ENCODE assay signal across 11 cellular contexts in genomic region chr19:18961767-18962423, GRCh38. TPM values are rescaled to one million over a fixed set of nuclear protein-coding genes. Genes with fewer than 3 reads are reported as not detected.
DNase-seq lines count a peak whose midpoint lies in the region; ATAC-seq and TF ChIP-seq lines count a peak whose summit lies in the region.
"Had no signal": no experiment of that assay in that cellular context is flagged by ENCODE, and none has a peak within 500 bp of the region (broad histone marks: within the 10 kb centered on the region; RNA-seq: fewer than 3 reads in every experiment).

No MANE protein-coding gene starts in this region.

- no peak overlapping the region for H3K4me3 Mint-ChIP-seq in T-helper 17 cell

- peak; percentile 49 for ATAC-seq in T-helper 17 cell
- ATAC-seq: heart left ventricle had no signal

- peak overlapping the region; percentile 36 for H3K4me3 ChIP-seq in HUES6 (ENCODE audit: low read depth, low read length)
- H3K4me3 ChIP-seq: heart left ventricle, testis had no signal

- H3K27ac ChIP-seq in HUES6 (ENCODE audit: low read depth, low read length), result no peak overlapping the region
- H3K27ac ChIP-seq: heart left ventricle, testis had no signal

- H3K4me1 Mint-ChIP-seq in T-helper 17 cell, result peaks cover 10% of the 10 kb centered on the region

- no peak for TF ChIP-seq CTCF in GM13976 (IDR thresholded peaks at IDR 0.05; ENCODE audit: borderline replicate concordance, control extremely low read depth, extremely low read depth, insufficient read depth, missing control alignments)

- peaks cover 3% of the 10 kb centered on the region; the same call in 1 of the 2 replicates for H3K4me1 ChIP-seq in HUES6 (ENCODE audit: control insufficient read depth, insufficient read depth, low read length)
- H3K4me1 ChIP-seq: testis had no signal

- DNase-seq in DMS53 (lab: John Stamatoyannopoulos, UW) (peak; percentile 69), DMS53 treated with DMSO at 0.1 percent for 48 hours (lab: John Stamatoyannopoulos, UW; ENCODE audit: unreplicated experiment) (no peak), T-helper 17 cell (no peak), iPS-NIHi7 (ENCODE audit: extremely low spot score) (peak; percentile 98), SW 1271 (lab: John Stamatoyannopoulos, UW) (no peak), ureter (ENCODE audit: low spot score) (no peak), GM13976 (ENCODE audit: low spot score) (no peak)
- DNase-seq: 8988T, heart left ventricle, testis had no signal

- in situ Hi-C loops in GM13976 (cut with MboI; ENCODE audit: low sequenced_read_pairs, unreplicated experiment), result no loop called here

- H3K9me3 ChIP-seq in HUES6 (ENCODE audit: control insufficient read depth, insufficient read depth, low read depth, low read length) (no peaks in the 10 kb centered on the region), T-helper 17 cell (ENCODE audit: control insufficient read depth, low read length, poor library complexity, severe bottlenecking) (no peaks in the 10 kb centered on the region)
- H3K9me3 ChIP-seq: heart left ventricle, testis had no signal

- peaks cover 5% of the 10 kb centered on the region for H3K27me3 Mint-ChIP-seq in T-helper 17 cell

- H3K9ac ChIP-seq in HUES6 (ENCODE audit: low read length), result no peak overlapping the region

- H3K36me3 Mint-ChIP-seq in T-helper 17 cell (ENCODE audit: low read depth), result no peaks in the 10 kb centered on the region

- H3K27me3 ChIP-seq in HUES6 (ENCODE audit: control insufficient read depth, insufficient read depth, low read length), result peaks cover 6% of the 10 kb centered on the region; the same call in 1 of the 2 replicates
- H3K27me3 ChIP-seq: testis had no signal

- no peak overlapping the region for H3K27ac Mint-ChIP-seq in T-helper 17 cell

- H3K36me3 ChIP-seq in HUES6 (ENCODE audit: control insufficient read depth, insufficient read depth, low read length), result no peaks in the 10 kb centered on the region
- H3K36me3 ChIP-seq: heart left ventricle had no signal

RNA-seq across cellular contexts. Expression of gene HOMER3, which starts 20.9 kb away (rescaled TPM):
- total RNA-seq in T-helper 17 cell, result 1 to 10 TPM; 3.3 to 4.7 TPM
- total RNA-seq in ureter, result 23.2 TPM

RNA-seq across cellular contexts. Expression of gene DDX49, which starts 42.4 kb away (rescaled TPM):
- total RNA-seq in T-helper 17 cell (10 to 100 TPM; 45.2 to 49.1 TPM), ureter (34.4 TPM)

RNA-seq across cellular contexts. Expression of gene COPE, which starts 42.7 kb away (rescaled TPM):
- total RNA-seq in T-helper 17 cell (100 to 1,000 TPM; 166 to 185 TPM), ureter (149 TPM)

Comparison
In these comparisons a context has a peak if more than half of its experiments do, and no peak if none do; other contexts are left out.
1. DNase-seq: peak in DMS53 (single experiment) and iPS-NIHi7 (single experiment); none in DMS53 treated with DMSO at 0.1 percent for 48 hours (single experiment), T-helper 17 cell (0 of 3), SW 1271 (0 of 2), ureter (single experiment) and GM13976 (single experiment).